ENCODE assay signal across 9 cellular contexts in the genomic region with DNA sequence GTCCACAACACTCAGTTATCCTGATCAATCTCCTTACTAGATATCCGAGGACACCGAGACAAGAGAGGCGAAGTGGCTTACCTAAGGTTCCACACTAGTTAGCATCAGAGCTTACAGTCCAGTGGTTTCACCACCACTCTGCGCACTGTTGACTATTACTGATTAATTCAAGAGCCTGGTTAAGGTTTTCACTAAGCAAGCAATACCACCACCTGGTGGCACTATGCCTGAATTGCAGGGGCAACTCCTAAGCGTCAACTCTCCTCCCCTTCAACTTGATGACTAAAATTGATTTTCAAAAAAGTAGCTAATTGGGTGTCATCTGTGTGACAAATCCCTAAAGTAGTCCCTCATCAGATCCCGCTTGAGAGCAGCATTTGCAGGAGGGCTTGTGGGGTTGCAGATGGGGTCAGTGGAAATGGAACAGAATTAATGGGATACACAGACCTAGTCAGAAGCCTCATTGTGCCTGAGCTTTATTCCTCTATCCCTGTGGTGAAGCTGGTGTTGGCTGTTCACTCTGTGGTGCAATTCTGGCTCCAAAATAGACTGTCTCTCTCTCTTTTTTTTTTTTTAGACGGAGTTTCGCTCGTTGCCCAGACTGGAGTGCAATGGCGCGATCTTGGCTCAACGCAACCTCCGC. TPM values are rescaled to one million over a fixed set of nuclear protein-coding genes. Genes with fewer than 3 reads are reported as not detected.
A peak's percentile ranks its signal among the peaks of the same experiment; 100 is the strongest.
DNase-seq lines count a peak whose midpoint lies in the region; ATAC-seq, FAIRE-seq and TF ChIP-seq lines count a peak whose summit lies in the region.
"Had no signal": no experiment of that assay in that cellular context is flagged by ENCODE, and none has a peak within 500 bp of the region (broad histone marks: within the 10 kb centered on the region; RNA-seq: fewer than 3 reads in every experiment).

No MANE protein-coding gene starts in this region.

- H3K4me1 ChIP-seq in breast epithelium, result peaks cover 0 to 5% of the 10 kb centered on the region in 2 donors
- H3K4me1 ChIP-seq in OCI-LY1 (ENCODE audit: insufficient read depth, low read length, severe bottlenecking), result no peaks in the 10 kb centered on the region

- H3K9me3 ChIP-seq in breast epithelium (no peaks in the 10 kb centered on the region), OCI-LY1 (ENCODE audit: low read length) (no peaks in the 10 kb centered on the region)

- BruUV-seq in MCF 10A (replicated peaks; lab: Mats Ljungman, UMichigan), result no TSS peak

- POLR2A ChIA-PET in MCF 10A (lab: Yijun Ruan, JAX), result no interaction called here

- FAIRE-seq in urothelium cell line (lab: Jason Lieb, UNC), result no peak

- no peak for TF ChIP-seq POLR2A in breast epithelium (IDR thresholded peaks at IDR 0.05)

- H3K27me3 ChIP-seq in breast epithelium, result no peaks in the 10 kb centered on the region
- H3K27me3 ChIP-seq in OCI-LY1 (ENCODE audit: insufficient read depth, low read length), result no peaks in the 10 kb centered on the region

- H4K20me1 ChIP-seq in OCI-LY1 (ENCODE audit: insufficient read depth, low read length), result no peaks in the 10 kb centered on the region

- H3K4me3 Mint-ChIP-seq in MCF 10A (ENCODE audit: unreplicated experiment) (no peak overlapping the region), neural crest cell (no peak overlapping the region)
- H3K4me3 Mint-ChIP-seq: stimulated activated naive CD8-positive, alpha-beta T cell treated with anti-CD3 and anti-CD28 coated beads, Interleukin-15, Interleukin-2, amounts not matched to agents 100 ng/mL and 50 ng/mL, for 24 hours had no signal

- H3K27ac Mint-ChIP-seq in MCF 10A (ENCODE audit: low read depth, unreplicated experiment), result no peak overlapping the region
- peak overlapping the region; percentile 71 for H3K27ac Mint-ChIP-seq in neural crest cell (ENCODE audit: unreplicated experiment)
- H3K27ac Mint-ChIP-seq: stimulated activated naive CD8-positive, alpha-beta T cell treated with anti-CD3 and anti-CD28 coated beads, Interleukin-15, Interleukin-2, amounts not matched to agents 100 ng/mL and 50 ng/mL, for 24 hours had no signal

- H3K9me3 Mint-ChIP-seq in MCF 10A (ENCODE audit: unreplicated experiment) (no peaks in the 10 kb centered on the region), neural crest cell (no peaks in the 10 kb centered on the region)

- H3F3A ChIP-seq in OCI-LY1 (ENCODE audit: insufficient read depth, low read length), result no peaks in the 10 kb centered on the region

- H3K36me3 ChIP-seq in breast epithelium (no peaks in the 10 kb centered on the region), OCI-LY1 (ENCODE audit: insufficient read depth, low read length) (no peaks in the 10 kb centered on the region)

- H3K4me1 Mint-ChIP-seq in MCF 10A (ENCODE audit: insufficient read depth, unreplicated experiment) (peaks cover 9% of the 10 kb centered on the region), neural crest cell (peaks cover 5% of the 10 kb centered on the region)

- no peak for ATAC-seq in GM21360 (IDR thresholded peaks at IDR 0.05; ENCODE audit: unreplicated experiment)

- no peaks in the 10 kb centered on the region for H3K27me3 Mint-ChIP-seq in MCF 10A (ENCODE audit: insufficient read depth, unreplicated experiment)
- H3K27me3 Mint-ChIP-seq in neural crest cell (ENCODE audit: low read depth), result peaks cover 22% of the 10 kb centered on the region
- H3K27me3 Mint-ChIP-seq: stimulated activated naive CD8-positive, alpha-beta T cell treated with anti-CD3 and anti-CD28 coated beads, Interleukin-15, Interleukin-2, amounts not matched to agents 100 ng/mL and 50 ng/mL, for 24 hours had no signal

- H3K79me2 ChIP-seq in OCI-LY1 (ENCODE audit: insufficient read depth, low read length), result no peaks in the 10 kb centered on the region

- H3K36me3 Mint-ChIP-seq in MCF 10A (ENCODE audit: insufficient read depth, unreplicated experiment) (no peaks in the 10 kb centered on the region), neural crest cell (ENCODE audit: low read depth) (no peaks in the 10 kb centered on the region)

- H3K4me3 ChIP-seq in breast epithelium (no peak overlapping the region), OCI-LY1 (ENCODE audit: low read depth, low read length, poor library complexity, severe bottlenecking) (no peak overlapping the region)

- TF ChIP-seq CTCF in MCF 10A (IDR thresholded peaks at IDR 0.05; ENCODE audit: unreplicated experiment) (peak; percentile 64), breast epithelium (IDR thresholded peaks at IDR 0.05) (no peak), OCI-LY1 (IDR thresholded peaks at IDR 0.05; ENCODE audit: low read length) (peak; percentile 92), neural crest cell (conservative IDR thresholded peaks at IDR 0.05) (peak; percentile 75)

- no peak overlapping the region for H3K27ac ChIP-seq in breast epithelium
- H3K27ac ChIP-seq in OCI-LY1 (ENCODE audit: low read depth, low read length, poor library complexity, severe bottlenecking), result no peak overlapping the region

- H3K9me2 ChIP-seq in OCI-LY1 (ENCODE audit: low read depth, low read length), result no peaks in the 10 kb centered on the region

- no peak overlapping the region for H2AFZ ChIP-seq in OCI-LY1 (ENCODE audit: low read length)

- CTCF ChIA-PET in MCF 10A (lab: Yijun Ruan, JAX), result interaction anchor here (0.6 to 3.6 kb wide), 9 partner anchors 9 to 678 kb away, joined by 3 to 16 read pairs (median 4); partner anchors contain the start of gene TTC22

- peak; percentile 55 for DNase-seq in MCF 10A (ENCODE audit: unreplicated experiment)
- no peak for DNase-seq in breast epithelium (ENCODE audit: low spot score in 2 of 2)
- peak; percentile 45 for DNase-seq in astrocyte of the hippocampus (ENCODE audit: low read depth, low spot score)
- DNase-seq in neural crest cell (ENCODE audit: low read depth, low spot score), result peak; percentile 54
- DNase-seq in urothelium cell line (ENCODE audit: low spot score), result no peak
- DNase-seq in NCI-H2029 (lab: John Stamatoyannopoulos, UW), result no peak

- intact Hi-C loops in MCF 10A (cut with micrococcal nuclease) (no loop called here), breast epithelium (cut with DNase I; ENCODE audit: low total_unique reads) (no loop called here)

- H3K9ac ChIP-seq in OCI-LY1 (ENCODE audit: low read length), result no peak overlapping the region

- no peak overlapping the region for H3K4me2 ChIP-seq in OCI-LY1 (ENCODE audit: low read length)

RNA-seq across cellular contexts. Expression of gene TTC22, which starts 9.1 kb away (rescaled TPM):
- total RNA-seq in MCF 10A (2022) (3.0 and 3.1 TPM in 2 replicates), breast epithelium (10 to 100 TPM in 1 of 3 donors, 1 to 10 TPM in 1, under 1 TPM in 1; 0.32 to 15.8 (median 7.9) TPM), neural crest cell (not detected in 2 replicates)

RNA-seq across cellular contexts. Expression of gene PARS2, which starts 27.7 kb away (rescaled TPM):
- total RNA-seq in MCF 10A (2022) (4.7 and 5.4 TPM in 2 replicates), breast epithelium (1 to 10 TPM; 2.2 to 7.8 (median 4.3) TPM), neural crest cell (7.1 and 8.2 TPM in 2 replicates)

Comparison
In these comparisons a context has a peak if more than half of its experiments do, and no peak if none do; other contexts are left out.
1. DNase-seq: peak in MCF 10A (single experiment), astrocyte of the hippocampus (single experiment) and neural crest cell (single experiment); none in breast epithelium (0 of 2), urothelium cell line (single experiment) and NCI-H2029 (single experiment).
2. CTCF ChIP-seq: peak in MCF 10A (single experiment), OCI-LY1 (single experiment) and neural crest cell (single experiment); none in breast epithelium (0 of 3).